1 cellular context compared by ENCODE assay signal in genomic region chr12:6943387-6943718, GRCh38.
TF ChIP-seq lines count a peak whose summit lies in the region.

No MANE protein-coding gene starts in this region.

TF ChIP-seq in H1, 55 proteins besides CTCF, POLR2A, EP300 and RAD21:
- TF ChIP-seq BACH1 (IDR thresholded peaks at IDR 0.05; ENCODE audit: low read length) (no peak), TCF12 (IDR thresholded peaks at IDR 0.05; ENCODE audit: low read depth, low read length) (no peak), RFX5 (IDR thresholded peaks at IDR 0.05; ENCODE audit: borderline replicate concordance, low read depth, low read length) (peak; percentile 68; the same call in 1 of the 2 replicates), SIN3A (conservative IDR thresholded peaks at IDR 0.05 in 1 of 2, IDR thresholded peaks at IDR 0.05 in 1 of 2; ENCODE audit: low read depth in 1 of 2, low read length in 2 of 2) (no peak), TAF1 (IDR thresholded peaks at IDR 0.05; ENCODE audit: low read depth, low read length) (peak; percentile 56; the same call in 1 of the 2 replicates), CBX8 (IDR thresholded peaks at IDR 0.05; ENCODE audit: borderline replicate concordance, low read depth, low read length) (no peak), PHF8 (conservative IDR thresholded peaks at IDR 0.05; ENCODE audit: low read depth, low read length) (no peak), CTBP2 (IDR thresholded peaks at IDR 0.05; ENCODE audit: borderline replicate concordance, insufficient read depth, insufficient read length, low read length) (no peak), ASH2L (IDR thresholded peaks at IDR 0.05; ENCODE audit: low read length) (no peak)
TF ChIP-seq in H1: peak in this region for 2.
